19 cellular contexts compared by ENCODE assay signal in genomic region chr1:3691421-3692204, GRCh38. TPM values are rescaled to one million over a fixed set of nuclear protein-coding genes. Genes with fewer than 3 reads are reported as not detected.
A peak's percentile ranks its signal among the peaks of the same experiment; 100 is the strongest.
DNase-seq lines count a peak whose midpoint lies in the region; ATAC-seq, FAIRE-seq and TF ChIP-seq lines count a peak whose summit lies in the region.
"Had no signal": no experiment of that assay in that cellular context is flagged by ENCODE, and none has a peak within 500 bp of the region (broad histone marks: within the 10 kb centered on the region; RNA-seq: fewer than 3 reads in every experiment).

No MANE protein-coding gene starts in this region.

- H3K27me3 ChIP-seq in BLaER1 = no peaks in the 10 kb centered on the region
- H3K27me3 ChIP-seq in GM12878 (replicated peaks in 1 of 2; ENCODE audit: control insufficient read depth in 2 of 2, insufficient read depth in 2 of 2, low read length in 1 of 2) = no peaks in the 10 kb centered on the region
- no peaks in the 10 kb centered on the region for H3K27me3 ChIP-seq in colonic mucosa

- H3K4me1 ChIP-seq in BLaER1 (peaks cover 85% of the 10 kb centered on the region), GM12878 (ENCODE audit: control insufficient read depth, insufficient read depth, low read length) (peaks cover 10% of the 10 kb centered on the region), colonic mucosa (no peaks in the 10 kb centered on the region)

- ATAC-seq in GM12878 = no peak
- ATAC-seq: stimulated activated memory B cell treated with anti-CD40 and anti-IgM and Interleukin-4, amounts not matched to agents 10 μg/mL and 1 μg/mL and 100 μg/mL, for 72 hours had no signal

- BruUV-seq in GM12878 (replicated peaks; lab: Mats Ljungman, UMichigan) = no TSS peak

- no peak for TF ChIP-seq EP300 in GM12878 (IDR thresholded peaks at IDR 0.05; ENCODE audit: borderline replicate concordance in 1 of 2, control insufficient read depth in 1 of 2, low read depth in 2 of 2, low read length in 2 of 2)

- in situ Hi-C loops in GM12878 (cut with MboI) = no loop called here

- no peak for TF ChIP-seq RAD21 in GM12878 (IDR thresholded peaks at IDR 0.05; ENCODE audit: insufficient read depth, low read depth, low read length)

- CTCF ChIA-PET in GM12878 (lab: Yijun Ruan, JAX) = interaction anchor here (1.0 kb wide), 1 partner anchor 33 kb away, joined by 3 read pairs; no protein-coding TSS in a partner anchor

- no peaks in the 10 kb centered on the region for H3K79me2 ChIP-seq in GM12878 (ENCODE audit: control insufficient read depth, insufficient read depth, low read length)

- no peak overlapping the region for H2AFZ ChIP-seq in GM12878 (ENCODE audit: control insufficient read depth, low read depth, low read length)

- H3K4me2 ChIP-seq in BLaER1 (peak overlapping the region; percentile 85), GM12878 (ENCODE audit: control insufficient read depth, insufficient read depth) (no peak overlapping the region)

- SMC1A ChIA-PET in GM12878 (lab: Charles Lee; ENCODE audit: uncharacterized antibody, unreplicated experiment) = no interaction called here

- TF ChIP-seq POLR2A in GM12878 (IDR thresholded peaks at IDR 0.05; ENCODE audit: low read depth, low read length) = no peak

- POLR2A ChIA-PET in GM12878 (lab: Charles Lee) = no interaction called here

- intact Hi-C loops in GM12878 (cut with micrococcal nuclease; ENCODE audit: unreplicated experiment) = no loop called here
- intact Hi-C loops in colonic mucosa (cut with DNase I) = no loop called here

- FAIRE-seq in GM12878 (lab: Jason Lieb, UNC) (no peak), frontal cortex (lab: Jason Lieb, UNC) (no peak)
- FAIRE-seq: colon had no signal

- peak overlapping the region; percentile 52; the same call in 1 of the 2 replicates for H3K9ac ChIP-seq in BLaER1
- H3K9ac ChIP-seq in GM12878 (ENCODE audit: control insufficient read depth, insufficient read depth, low read length) = no peak overlapping the region
- no peak overlapping the region for H3K9ac ChIP-seq in colonic mucosa (ENCODE audit: low read depth in 2 of 2, low read length in 2 of 2)

- DNase-seq in D341Med (ENCODE audit: low spot score) (peak; percentile 83), NCI-H1105 treated with DMSO at 0.1 percent for 48 hours (lab: John Stamatoyannopoulos, UW) (peak; percentile 51), GM12878 (ENCODE audit: low read depth, low spot score) (no peak), frontal cortex (ENCODE audit: low spot score in 2 of 2) (no peak), amniotic stem cell (lab: John Stamatoyannopoulos, UW) (no peak), colonic mucosa (no peak)
- DNase-seq: activated CD4-positive, alpha-beta T cell treated with anti-CD3 and anti-CD28 coated beads, Interleukin-2, amount 50 U/mL, for 4 hours; activated CD8-positive, alpha-beta memory T cell treated with anti-CD3 and anti-CD28 coated beads, Interleukin-2, amount 50 U/mL, for 4 hours; activated naive CD8-positive, alpha-beta T cell treated with anti-CD3 and anti-CD28 coated beads for 36 hours; CD4-positive, alpha-beta T cell; NCI-H1436 treated with DMSO at 0.1 percent for 48 hours; NCI-H2227 treated with DMSO at 0.1 percent for 48 hours; nucleus accumbens; RPMI8226 had no signal

- H3K9me3 ChIP-seq in BLaER1 (no peaks in the 10 kb centered on the region), GM12878 (replicated peaks; ENCODE audit: control insufficient read depth, insufficient read depth, low read length) (no peaks in the 10 kb centered on the region), colonic mucosa (no peaks in the 10 kb centered on the region)
- H3K9me3 ChIP-seq: thoracic aorta had no signal

- H4K20me1 ChIP-seq in BLaER1 (no peaks in the 10 kb centered on the region), GM12878 (ENCODE audit: control insufficient read depth, insufficient read depth) (no peaks in the 10 kb centered on the region)

- H3K4me3 ChIP-seq in BLaER1 = no peak overlapping the region
- no peak overlapping the region for H3K4me3 ChIP-seq in GM12878
- no peak overlapping the region for H3K4me3 ChIP-seq in colonic mucosa
- H3K4me3 ChIP-seq: thoracic aorta had no signal

- RAD21 ChIA-PET in GM12878 (lab: Charles Lee; ENCODE audit: unreplicated experiment) = no interaction called here

- WGBS in GM12878 (ENCODE audit: insufficient coverage, insufficient replicate concordance, low lambda C conversion rate, missing lambda C conversion rate) = 69% methylated on average over 24 of the region's 24 CpGs

- H3K27ac ChIP-seq in BLaER1 (peak overlapping the region; percentile 74), GM12878 (ENCODE audit: control insufficient read depth, insufficient read depth) (no peak overlapping the region), colonic mucosa (no peak overlapping the region)
- H3K27ac ChIP-seq: skin epidermis, thoracic aorta had no signal

- TF ChIP-seq CTCF in GM12878 (IDR thresholded peaks at IDR 0.05 in 2 of 3, conservative IDR thresholded peaks at IDR 0.05 in 1 of 3; ENCODE audit: control insufficient read depth in 2 of 3, extremely low read depth in 1 of 3, insufficient read depth in 1 of 3, low read depth in 3 of 3, low read length in 3 of 3) = no peak
- no peak for TF ChIP-seq CTCF in colonic mucosa (IDR thresholded peaks at IDR 0.05)

- no peaks in the 10 kb centered on the region for H3K36me3 ChIP-seq in BLaER1
- H3K36me3 ChIP-seq in GM12878 (ENCODE audit: control insufficient read depth in 2 of 2, insufficient read depth in 2 of 2, low read length in 1 of 2) = peaks cover 0 to 18% of the 10 kb centered on the region in 2 experiments; a peak in 3 of 4 replicates
- H3K36me3 ChIP-seq in colonic mucosa = no peaks in the 10 kb centered on the region
- H3K36me3 ChIP-seq: thoracic aorta had no signal

TF ChIP-seq in GM12878, 131 proteins besides CTCF, POLR2A, EP300 and RAD21 (continues in another document):
- no peak for TF ChIP-seq SMAD1 (IDR thresholded peaks at IDR 0.05; ENCODE audit: low read depth, partially characterized antibody)
- TF ChIP-seq, protein P1, sequence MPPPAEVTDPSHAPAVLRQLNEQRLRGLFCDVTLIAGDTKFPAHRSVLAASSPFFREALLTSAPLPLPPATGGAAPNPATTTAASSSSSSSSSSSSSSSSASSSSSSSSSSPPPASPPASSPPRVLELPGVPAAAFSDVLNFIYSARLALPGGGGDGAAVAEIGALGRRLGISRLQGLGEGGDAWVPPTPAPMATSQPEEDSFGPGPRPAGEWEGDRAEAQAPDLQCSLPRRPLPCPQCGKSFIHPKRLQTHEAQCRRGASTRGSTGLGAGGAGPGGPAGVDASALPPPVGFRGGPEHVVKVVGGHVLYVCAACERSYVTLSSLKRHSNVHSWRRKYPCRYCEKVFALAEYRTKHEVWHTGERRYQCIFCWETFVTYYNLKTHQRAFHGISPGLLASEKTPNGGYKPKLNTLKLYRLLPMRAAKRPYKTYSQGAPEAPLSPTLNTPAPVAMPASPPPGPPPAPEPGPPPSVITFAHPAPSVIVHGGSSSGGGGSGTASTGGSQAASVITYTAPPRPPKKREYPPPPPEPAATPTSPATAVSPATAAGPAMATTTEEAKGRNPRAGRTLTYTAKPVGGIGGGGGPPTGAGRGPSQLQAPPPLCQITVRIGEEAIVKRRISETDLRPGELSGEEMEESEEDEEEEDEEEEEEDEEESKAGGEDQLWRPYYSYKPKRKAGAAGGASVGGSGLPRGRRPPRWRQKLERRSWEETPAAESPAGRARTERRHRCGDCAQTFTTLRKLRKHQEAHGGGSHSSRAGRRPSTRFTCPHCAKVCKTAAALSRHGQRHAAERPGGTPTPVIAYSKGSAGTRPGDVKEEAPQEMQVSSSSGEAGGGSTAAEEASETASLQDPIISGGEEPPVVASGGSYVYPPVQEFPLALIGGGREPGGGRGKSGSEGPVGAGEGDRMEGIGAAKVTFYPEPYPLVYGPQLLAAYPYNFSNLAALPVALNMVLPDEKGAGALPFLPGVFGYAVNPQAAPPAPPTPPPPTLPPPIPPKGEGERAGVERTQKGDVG (CRISPR knock-in tag; IDR thresholded peaks at IDR 0.05) = no peak
- TF ChIP-seq CBX5 (IDR thresholded peaks at IDR 0.05; ENCODE audit: low read depth) = no peak

RNA-seq across cellular contexts. Expression of gene TP73, which starts 39.3 kb away (rescaled TPM):
- total RNA-seq in GM12878 (2013; cell fraction: nucleolus; rRNA removed) = 89.6 and 102 TPM in 2 replicates
- total RNA-seq in GM12878 (2014; rRNA removed) = 18.6 and 20.4 TPM in 2 replicates
- 7.8 and 8.5 TPM in 2 replicates for total RNA-seq in GM12878 (2014; rRNA removed; fragmentation: Illumina TruSeq; extraction: Trizol)
- total RNA-seq in GM12878 (2021) = 49.6 and 54.2 TPM in 2 replicates
- polyA plus RNA-seq in GM12878 (2011; ENCODE audit: low read depth) = 5.6 TPM
- polyA plus RNA-seq in GM12878 (2011; rRNA removed) = 3.3 and 6.5 TPM in 2 replicates
- 9.1 and 11.1 TPM in 2 replicates for polyA plus RNA-seq in GM12878 (2011; cell fraction: cytosol; rRNA removed)
- 63.3 and 74.6 TPM in 2 replicates for polyA plus RNA-seq in GM12878 (2011; cell fraction: nucleus; rRNA removed)
- polyA plus RNA-seq in GM12878 (2012) = 19.5 and 20.0 TPM in 2 replicates
- polyA plus RNA-seq in GM12878 (2014; fragmentation: Illumina TruSeq; extraction: Trizol) = 3.4 and 9.3 TPM in 2 replicates
- polyA plus RNA-seq in GM12878 (2014; fragmentation: Nextera tagmentation; extraction: Ambion mirVana) = under 1 TPM; 0.08 to 0.22 TPM
- polyA plus RNA-seq in GM12878 (2014; rRNA removed) = 20.4 and 28.7 TPM in 2 replicates
- 10 to 100 TPM; 24.8 to 29.4 TPM for polyA plus RNA-seq in GM12878 (2016; fragmentation: Nextera tagmentation; extraction: Ambion mirVana)
- polyA minus RNA-seq in GM12878 (2011; rRNA and poly(A)+ RNA removed) = 10.9 and 22.2 TPM in 2 replicates
- 13.4 and 15.6 TPM in 2 replicates for polyA minus RNA-seq in GM12878 (2011; cell fraction: cytosol; rRNA and poly(A)+ RNA removed)
- polyA minus RNA-seq in GM12878 (2011; cell fraction: nucleus; rRNA and poly(A)+ RNA removed) = 23.7 and 49.5 TPM in 2 replicates
- 0.41 TPM for total RNA-seq in frontal cortex
- under 1 TPM; 0.29 to 0.42 TPM for total RNA-seq in colonic mucosa
- total RNA-seq: CD4-positive, alpha-beta T cell; thoracic aorta had no signal

RNA-seq across cellular contexts. Expression of gene WRAP73, which starts 41.7 kb away (rescaled TPM):
- 44.4 and 44.8 TPM in 2 replicates for total RNA-seq in GM12878 (2013; cell fraction: nucleolus; rRNA removed)
- total RNA-seq in GM12878 (2014; rRNA removed) = 41.9 and 49.1 TPM in 2 replicates
- total RNA-seq in GM12878 (2014; rRNA removed; fragmentation: Illumina TruSeq; extraction: Trizol) = 22.8 and 23.8 TPM in 2 replicates
- 37.8 and 44.4 TPM in 2 replicates for total RNA-seq in GM12878 (2021)
- polyA plus RNA-seq in GM12878 (2011; ENCODE audit: low read depth) = 10.6 TPM
- 28.7 and 49.1 TPM in 2 replicates for polyA plus RNA-seq in GM12878 (2011; rRNA removed)
- polyA plus RNA-seq in GM12878 (2011; cell fraction: cytosol; rRNA removed) = 63.6 and 87.5 TPM in 2 replicates
- polyA plus RNA-seq in GM12878 (2011; cell fraction: nucleus; rRNA removed) = 186 and 229 TPM in 2 replicates
- 21.0 and 25.2 TPM in 2 replicates for polyA plus RNA-seq in GM12878 (2012)
- 13.8 and 46.8 TPM in 2 replicates for polyA plus RNA-seq in GM12878 (2014; fragmentation: Illumina TruSeq; extraction: Trizol)
- polyA plus RNA-seq in GM12878 (2014; fragmentation: Nextera tagmentation; extraction: Ambion mirVana) = 1 to 10 TPM; 3.2 to 7.6 TPM
- 65.8 and 72.6 TPM in 2 replicates for polyA plus RNA-seq in GM12878 (2014; rRNA removed)
- polyA plus RNA-seq in GM12878 (2016; fragmentation: Nextera tagmentation; extraction: Ambion mirVana) = 10 to 100 TPM; 52.5 to 58.5 TPM
- 22.7 and 36.0 TPM in 2 replicates for polyA minus RNA-seq in GM12878 (2011; rRNA and poly(A)+ RNA removed)
- polyA minus RNA-seq in GM12878 (2011; cell fraction: cytosol; rRNA and poly(A)+ RNA removed) = 15.2 and 22.9 TPM in 2 replicates
- 34.2 and 49.2 TPM in 2 replicates for polyA minus RNA-seq in GM12878 (2011; cell fraction: nucleus; rRNA and poly(A)+ RNA removed)
- 15.1 TPM for total RNA-seq in frontal cortex
- total RNA-seq in colonic mucosa = 10 to 100 TPM; 19.9 to 24.2 TPM

Comparison
In these comparisons a context has a peak if more than half of its experiments do, and no peak if none do; other contexts are left out.
1. DNase-seq: peak in D341Med (single experiment) and NCI-H1105 treated with DMSO at 0.1 percent for 48 hours (single experiment); none in GM12878 (single experiment), frontal cortex (0 of 2), amniotic stem cell (single experiment) and colonic mucosa (single experiment).